15 cellular contexts compared by ENCODE assay signal in the genomic region with DNA sequence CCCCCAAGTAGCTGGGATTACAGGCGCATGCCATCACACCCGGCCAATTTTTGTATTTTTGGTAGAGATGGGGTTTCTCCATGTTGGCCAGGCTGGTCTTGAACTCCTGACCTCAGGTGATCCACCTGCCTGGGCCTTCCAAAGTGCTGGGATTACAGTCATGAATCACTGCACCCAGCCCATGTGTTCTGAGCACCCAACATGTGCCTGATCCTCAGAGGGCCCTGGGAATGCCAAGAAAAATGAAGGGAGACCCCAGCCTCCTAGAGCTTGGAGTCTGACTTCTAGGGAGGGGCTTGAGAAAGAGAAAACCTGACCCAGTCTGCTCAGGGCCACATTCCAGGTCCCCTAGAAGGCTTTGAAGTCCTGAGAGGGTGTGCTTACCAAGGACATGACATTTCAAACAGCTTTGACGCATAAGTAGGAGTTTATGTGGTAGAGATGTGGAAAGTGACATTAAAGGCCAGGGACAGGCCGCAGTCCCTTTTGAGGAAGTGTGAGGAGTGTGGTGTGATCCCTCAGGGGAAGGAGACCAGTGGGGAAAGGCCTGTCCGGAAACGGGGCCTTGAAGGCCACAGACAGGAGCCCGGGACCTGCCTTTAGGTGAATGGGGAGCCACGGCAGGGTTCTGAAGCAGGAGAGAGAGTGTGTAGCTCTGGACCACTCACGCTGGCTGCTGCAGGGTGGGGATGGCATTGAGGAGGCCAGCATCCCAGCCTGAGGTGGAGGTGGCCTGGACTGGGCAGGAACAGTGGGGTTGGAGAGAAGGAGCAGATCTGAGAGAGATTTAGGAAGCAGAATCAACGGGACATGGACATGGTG. TPM values are rescaled to one million over a fixed set of nuclear protein-coding genes. Genes with fewer than 3 reads are reported as not detected.
DNase-seq lines count a peak whose midpoint lies in the region; ATAC-seq and TF ChIP-seq lines count a peak whose summit lies in the region.
"Had no signal": no experiment of that assay in that cellular context is flagged by ENCODE, and none has a peak within 500 bp of the region (broad histone marks: within the 10 kb centered on the region; RNA-seq: fewer than 3 reads in every experiment).

No MANE protein-coding gene starts in this region.

- peaks cover 5% of the 10 kb centered on the region for H3K27me3 Mint-ChIP-seq in activated naive CD8-positive, alpha-beta T cell treated with anti-CD3 and anti-CD28 coated beads for 36 hours
- H3K27me3 Mint-ChIP-seq in type B pancreatic cell: no peaks in the 10 kb centered on the region

- peak; percentile 39 for DNase-seq in activated effector memory CD4-positive, alpha-beta T cell treated with anti-CD3 and anti-CD28 coated beads, Interleukin-2, amount 50 U/mL, for 16 hours
- no peak for DNase-seq in activated effector memory CD4-positive, alpha-beta T cell treated with Interleukin-2 at 50 U/mL for 16 hours
- no peak for DNase-seq in activated naive CD8-positive, alpha-beta T cell treated with anti-CD3 and anti-CD28 coated beads for 36 hours
- peak; percentile 47 for DNase-seq in stimulated activated naive CD8-positive, alpha-beta T cell treated with anti-CD3 and anti-CD28 coated beads, Interleukin-15, Interleukin-2, amounts not matched to agents 100 U/mL and 50 U/mL, for 24 hours
- no peak for DNase-seq in activated CD4-positive, alpha-beta T cell treated with anti-CD3 and anti-CD28 coated beads, Interleukin-2, amount 50 U/mL, for 1 hour
- DNase-seq in type B pancreatic cell (ENCODE audit: extremely low spot score, unreplicated experiment): no peak
- DNase-seq: ACHN; aorta; mesenchymal stem cell; NCI-H1436; pancreas; stimulated activated CD4-positive, alpha-beta T cell treated with anti-CD3 and anti-CD28 coated beads, Interleukin-2, amount 100 ng/mL, for 24 hours had no signal

- H3K4me3 Mint-ChIP-seq in activated naive CD8-positive, alpha-beta T cell treated with anti-CD3 and anti-CD28 coated beads for 36 hours: peak overlapping the region; percentile 2
- H3K4me3 Mint-ChIP-seq in type B pancreatic cell: no peak overlapping the region

- no peak for TF ChIP-seq CTCF in type B pancreatic cell (conservative IDR thresholded peaks at IDR 0.05)

- no peaks in the 10 kb centered on the region for H3K36me3 Mint-ChIP-seq in activated naive CD8-positive, alpha-beta T cell treated with anti-CD3 and anti-CD28 coated beads for 36 hours
- no peaks in the 10 kb centered on the region for H3K36me3 Mint-ChIP-seq in type B pancreatic cell

- ATAC-seq in HG02885 (IDR thresholded peaks at IDR 0.05; ENCODE audit: poor library complexity, unreplicated experiment) (peak; percentile 64), GM21528 (IDR thresholded peaks at IDR 0.05; ENCODE audit: low FRiP score, unreplicated experiment) (no peak)
- peak; percentile 67 for ATAC-seq in stimulated activated naive CD8-positive, alpha-beta T cell treated with anti-CD3 and anti-CD28 coated beads, Interleukin-15, Interleukin-2, amounts not matched to agents 100 U/mL and 50 U/mL, for 24 hours

- no peaks in the 10 kb centered on the region for H3K9me3 Mint-ChIP-seq in activated naive CD8-positive, alpha-beta T cell treated with anti-CD3 and anti-CD28 coated beads for 36 hours
- no peaks in the 10 kb centered on the region for H3K9me3 Mint-ChIP-seq in type B pancreatic cell

- peaks cover 16% of the 10 kb centered on the region for H3K4me1 Mint-ChIP-seq in activated naive CD8-positive, alpha-beta T cell treated with anti-CD3 and anti-CD28 coated beads for 36 hours
- H3K4me1 Mint-ChIP-seq in type B pancreatic cell (ENCODE audit: unreplicated experiment): no peaks in the 10 kb centered on the region

- peak overlapping the region; percentile 71 for H3K27ac Mint-ChIP-seq in activated naive CD8-positive, alpha-beta T cell treated with anti-CD3 and anti-CD28 coated beads for 36 hours
- H3K27ac Mint-ChIP-seq in type B pancreatic cell: no peak overlapping the region

RNA-seq across cellular contexts. Expression of gene CCL22, which starts 1.0 kb away (rescaled TPM):
- 10 to 100 TPM; 12.4 to 12.7 TPM for total RNA-seq in activated naive CD8-positive, alpha-beta T cell treated with anti-CD3 and anti-CD28 coated beads for 36 hours
- total RNA-seq in type B pancreatic cell (ENCODE audit: low replicate concordance): 0.17 TPM in 1 of 2 replicates, not detected in the other

RNA-seq across cellular contexts. Expression of gene CX3CL1, which starts 14.7 kb away (rescaled TPM):
- under 1 TPM in 1 of 2 experiments, not detected in 1; 0.14 TPM for total RNA-seq in activated naive CD8-positive, alpha-beta T cell treated with anti-CD3 and anti-CD28 coated beads for 36 hours
- 1.4 and 17.8 TPM in 2 replicates for total RNA-seq in type B pancreatic cell (ENCODE audit: low replicate concordance)
- total RNA-seq: T-helper 1 cell treated with Interleukin-12 subunit alpha and Interleukin-12 subunit beta and Interleukin-4 antibody, amounts not matched to agents 30 ng/mL and 1 ng/mL, for 36 hours had no signal

RNA-seq across cellular contexts. Expression of gene CCL17, which starts 47.0 kb away (rescaled TPM):
- not detected for total RNA-seq in activated naive CD8-positive, alpha-beta T cell treated with anti-CD3 and anti-CD28 coated beads for 36 hours
- not detected in 2 replicates for total RNA-seq in type B pancreatic cell (ENCODE audit: low replicate concordance)

Comparison
In these comparisons a context has a peak if more than half of its experiments do, and no peak if none do; other contexts are left out.
1. DNase-seq: peak in activated effector memory CD4-positive, alpha-beta T cell treated with anti-CD3 and anti-CD28 coated beads, Interleukin-2, amount 50 U/mL, for 16 hours (single experiment) and stimulated activated naive CD8-positive, alpha-beta T cell treated with anti-CD3 and anti-CD28 coated beads, Interleukin-15, Interleukin-2, amounts not matched to agents 100 U/mL and 50 U/mL, for 24 hours (single experiment); none in activated effector memory CD4-positive, alpha-beta T cell treated with Interleukin-2 at 50 U/mL for 16 hours (single experiment), activated naive CD8-positive, alpha-beta T cell treated with anti-CD3 and anti-CD28 coated beads for 36 hours (single experiment), activated CD4-positive, alpha-beta T cell treated with anti-CD3 and anti-CD28 coated beads, Interleukin-2, amount 50 U/mL, for 1 hour (single experiment) and type B pancreatic cell (single experiment).
2. RNA of gene CCL22, which starts 1.0 kb away (total RNA-seq): 12.4 to 12.7 TPM in activated naive CD8-positive, alpha-beta T cell treated with anti-CD3 and anti-CD28 coated beads for 36 hours; 0.17 TPM in type B pancreatic cell; every median in the first group is over 10 times any median in the second.